Comparison of ENCODE assay signal across 27 cellular contexts in genomic region chr17:14545156-14545906, GRCh38.
DNase-seq lines count a peak whose midpoint lies in the region; ATAC-seq and TF ChIP-seq lines count a peak whose summit lies in the region.
"Had no signal": no experiment of that assay in that cellular context is flagged by ENCODE, and none has a peak within 500 bp of the region (broad histone marks: within the 10 kb centered on the region; RNA-seq: fewer than 3 reads in every experiment).

No MANE protein-coding gene starts in this region.

- TF ChIP-seq CTCF in glutamatergic neuron (IDR thresholded peaks at IDR 0.05; ENCODE audit: partially characterized antibody, unreplicated experiment) (no peak), progenitor cell of endocrine pancreas (IDR thresholded peaks at IDR 0.05; ENCODE audit: unreplicated experiment) (no peak), prostate gland (IDR thresholded peaks at IDR 0.05) (no peak)

- WGBS in prostate gland = 64% methylated on average over 16 of the region's 16 CpGs

- no peaks in the 10 kb centered on the region for H3K36me3 ChIP-seq in prostate gland
- H3K36me3 ChIP-seq: stomach, thyroid gland had no signal

- no peaks in the 10 kb centered on the region for H3K27me3 ChIP-seq in prostate gland (replicated peaks; ENCODE audit: insufficient read depth)
- H3K27me3 ChIP-seq: body of pancreas, thyroid gland had no signal

- peaks cover 1% of the 10 kb centered on the region for H3K9me3 Mint-ChIP-seq in glutamatergic neuron (ENCODE audit: unreplicated experiment)
- H3K9me3 Mint-ChIP-seq in progenitor cell of endocrine pancreas (ENCODE audit: low read depth) = no peaks in the 10 kb centered on the region
- H3K9me3 Mint-ChIP-seq: activated T-helper 2 cell treated with anti-CD3 and anti-CD28 coated beads, Interferon-gamma antibody, Interleukin-2, Interleukin-4, amounts not matched to agents 10 μg/mL and 5 μg/mL and 100 μg/mL, durations not matched to agents 14 hours and 24 hours and 36 hours had no signal

- DNase-seq in activated gamma-delta T cell treated with Interleukin-2 at 50 U/mL for 16 hours (peak; percentile 8), activated gamma-delta T cell (lab: John Stamatoyannopoulos, UW) (no peak), SW480 (ENCODE audit: low spot score) (peak; percentile 11), glutamatergic neuron (peak; percentile 27), progenitor cell of endocrine pancreas (ENCODE audit: low spot score, unreplicated experiment) (no peak), NCI-H1105 (lab: John Stamatoyannopoulos, UW) (no peak), prostate gland (ENCODE audit: low spot score) (no peak)
- DNase-seq: 8988T; activated CD4-positive, CD25-positive, alpha-beta regulatory T cell; activated CD8-positive, alpha-beta memory T cell treated with anti-CD3 and anti-CD28 coated beads, Interleukin-2, amount 50 U/mL, for 48 hours; DMS53; dorsolateral prefrontal cortex; HCEC 1CT; NCI-H1048; NCI-H187; NCI-H524 treated with DMSO at 0.1 percent for 48 hours; SHP77 treated with DMSO at 0.1 percent for 48 hours; stimulated activated CD8-positive, alpha-beta memory T cell treated with anti-CD3 and anti-CD28 coated beads, Interleukin-4, amount 100 ng/mL, for 48 hours; stomach; T-helper 1 cell; thyroid gland had no signal

- H3K9me3 ChIP-seq in prostate gland = no peaks in the 10 kb centered on the region
- H3K9me3 ChIP-seq: body of pancreas, thyroid gland had no signal

- no peak for ATAC-seq in GM21423 (IDR thresholded peaks at IDR 0.05; ENCODE audit: unreplicated experiment)
- ATAC-seq: body of pancreas, Panc1 had no signal

- H3K27me3 Mint-ChIP-seq in glutamatergic neuron (ENCODE audit: unreplicated experiment) (peaks cover 2% of the 10 kb centered on the region), progenitor cell of endocrine pancreas (no peaks in the 10 kb centered on the region)

- H3K4me3 Mint-ChIP-seq in glutamatergic neuron (ENCODE audit: unreplicated experiment) = no peak overlapping the region
- H3K4me3 Mint-ChIP-seq in progenitor cell of endocrine pancreas (ENCODE audit: low read depth) = no peak overlapping the region

- no peaks in the 10 kb centered on the region for H3K4me1 ChIP-seq in prostate gland (replicated peaks)
- H3K4me1 ChIP-seq: stomach, thyroid gland had no signal

- H3K27ac ChIP-seq in prostate gland = no peak overlapping the region
- H3K27ac ChIP-seq: body of pancreas, dorsolateral prefrontal cortex, skin epidermis, stomach, thyroid gland had no signal

- H3K4me3 ChIP-seq in prostate gland = no peak overlapping the region
- H3K4me3 ChIP-seq: body of pancreas, dorsolateral prefrontal cortex, skin epidermis, stomach, thyroid gland had no signal

- intact Hi-C loops in prostate gland (cut with DNase I) = no loop called here

- no peak for TF ChIP-seq POLR2A in prostate gland (IDR thresholded peaks at IDR 0.05)

- H3K27ac Mint-ChIP-seq in glutamatergic neuron (ENCODE audit: unreplicated experiment) (no peak overlapping the region), progenitor cell of endocrine pancreas (peak overlapping the region; percentile 41)
- H3K27ac Mint-ChIP-seq: activated T-helper 2 cell treated with anti-CD3 and anti-CD28 coated beads, Interferon-gamma antibody, Interleukin-2, Interleukin-4, amounts not matched to agents 10 μg/mL and 5 μg/mL and 100 μg/mL, durations not matched to agents 14 hours and 24 hours and 36 hours had no signal

- H3K36me3 Mint-ChIP-seq in glutamatergic neuron (ENCODE audit: unreplicated experiment) (no peaks in the 10 kb centered on the region), progenitor cell of endocrine pancreas (ENCODE audit: insufficient read depth) (no peaks in the 10 kb centered on the region)
- H3K36me3 Mint-ChIP-seq: IgD-negative memory B cell had no signal

- H3K4me1 Mint-ChIP-seq in glutamatergic neuron (ENCODE audit: low read depth, unreplicated experiment) (peaks cover 3% of the 10 kb centered on the region), progenitor cell of endocrine pancreas (ENCODE audit: low read depth) (peaks cover 9% of the 10 kb centered on the region)
- H3K4me1 Mint-ChIP-seq: IgD-negative memory B cell had no signal

Comparison
In these comparisons a context has a peak if more than half of its experiments do, and no peak if none do; other contexts are left out.
1. DNase-seq: peak in activated gamma-delta T cell treated with Interleukin-2 at 50 U/mL for 16 hours (single experiment), SW480 (single experiment) and glutamatergic neuron (single experiment); none in activated gamma-delta T cell (single experiment), progenitor cell of endocrine pancreas (single experiment), NCI-H1105 (single experiment) and prostate gland (single experiment).